In genomic region chr19:14300281-14300680, GRCh38 we compare ENCODE assay signal across 26 cellular contexts.
DNase-seq lines count a peak whose midpoint lies in the region; ATAC-seq, FAIRE-seq and TF ChIP-seq lines count a peak whose summit lies in the region.
"Had no signal": no experiment of that assay in that cellular context is flagged by ENCODE, and none has a peak within 500 bp of the region (broad histone marks: within the 10 kb centered on the region; RNA-seq: fewer than 3 reads in every experiment).

No MANE protein-coding gene starts in this region.

- H3K27me3 Mint-ChIP-seq in CD8-positive, alpha-beta T cell (ENCODE audit: low read depth) = peaks cover 3% of the 10 kb centered on the region
- H3K27me3 Mint-ChIP-seq: activated CD4-positive, alpha-beta T cell treated with anti-CD3 and anti-CD28 coated beads, Interleukin-2, amount 10 ng/mL, durations not matched to agents 24 days and 14 days; T-helper 17 cell had no signal

- CTCF ChIA-PET in GM12878 (lab: Yijun Ruan, JAX) = interaction anchor here (1.0 to 2.7 kb wide), 4 partner anchors 11 to 181 kb away, joined by 3 to 13 read pairs (median 4); partner anchors contain the start of gene ADGRE5
- CTCF ChIA-PET in CD8-positive, alpha-beta T cell (lab: Charles Lee) = interaction anchor here (2.5 kb wide), 1 partner anchor 48 kb away, joined by 9 read pairs; no protein-coding TSS in a partner anchor

- POLR2A ChIA-PET in GM12878 (lab: Charles Lee) = no interaction called here
- POLR2A ChIA-PET in CD8-positive, alpha-beta T cell (lab: Charles Lee) = no interaction called here

- TF ChIP-seq EP300 in GM12878 (IDR thresholded peaks at IDR 0.05; ENCODE audit: borderline replicate concordance in 1 of 2, control insufficient read depth in 1 of 2, low read depth in 2 of 2, low read length in 2 of 2) = no peak

- no peaks in the 10 kb centered on the region for H3K9me3 ChIP-seq in GM12878 (replicated peaks; ENCODE audit: control insufficient read depth, insufficient read depth, low read length)
- H3K9me3 ChIP-seq in CD8-positive, alpha-beta T cell (ENCODE audit: low read length) = no peaks in the 10 kb centered on the region
- H3K9me3 ChIP-seq: BLaER1 treated with 17β-estradiol and CSF1 and Interleukin-3, amounts not matched to agents 10 nM and 100 nM; sigmoid colon; upper lobe of right lung had no signal

- BruUV-seq in GM12878 (replicated peaks; lab: Mats Ljungman, UMichigan) = no TSS peak

- no peak overlapping the region for H3K27ac ChIP-seq in GM12878 (ENCODE audit: control insufficient read depth, insufficient read depth)
- no peak overlapping the region for H3K27ac ChIP-seq in CD8-positive, alpha-beta T cell (ENCODE audit: low read depth, low read length)
- H3K27ac ChIP-seq: BLaER1 treated with 17β-estradiol and CSF1 and Interleukin-3, amounts not matched to agents 10 nM and 100 nM; epithelial cell of prostate; sigmoid colon; SJCRH30; upper lobe of right lung had no signal

- no peak overlapping the region for H3K4me2 ChIP-seq in GM12878 (ENCODE audit: control insufficient read depth, insufficient read depth)
- H3K4me2 ChIP-seq: BLaER1 treated with 17β-estradiol and CSF1 and Interleukin-3, amounts not matched to agents 10 nM and 100 nM had no signal

- no peaks in the 10 kb centered on the region for H3K4me1 Mint-ChIP-seq in CD8-positive, alpha-beta T cell (ENCODE audit: low read depth)
- H3K4me1 Mint-ChIP-seq: activated CD4-positive, alpha-beta T cell treated with anti-CD3 and anti-CD28 coated beads, Interleukin-2, amount 10 ng/mL, durations not matched to agents 24 days and 14 days; activated CD8-positive, alpha-beta memory T cell treated with anti-CD3 and anti-CD28 coated beads, Interleukin-2, amount 10 ng/mL, durations not matched to agents 7 days and 5 days had no signal

- DNase-seq in NCI-H82 (lab: John Stamatoyannopoulos, UW) (peak; percentile 39), NCI-H82 treated with DMSO at 0.1 percent for 48 hours (lab: John Stamatoyannopoulos, UW; ENCODE audit: unreplicated experiment) (no peak), M059J (ENCODE audit: low read depth) (peak; percentile 15), GM12878 (ENCODE audit: low read depth, low spot score) (no peak), NCI-H2107 (lab: John Stamatoyannopoulos, UW) (no peak), T1000 (lab: John Stamatoyannopoulos, UW) (no peak)
- DNase-seq in CD8-positive, alpha-beta T cell = no peak
- DNase-seq: ACHN; activated CD4-positive, alpha-beta T cell treated with anti-CD3 and anti-CD28 coated beads, Interleukin-2, amount 10 ng/mL, durations not matched to agents 24 days and 14 days; activated CD8-positive, alpha-beta memory T cell treated with anti-CD3 and anti-CD28 coated beads, Interleukin-2, amount 10 ng/mL, durations not matched to agents 7 days and 5 days; aorta; central memory CD4-positive, alpha-beta T cell; left ventricle myocardium superior; NCI-H1105; NCI-H2171; sigmoid colon; SJCRH30; stimulated activated CD8-positive, alpha-beta memory T cell treated with anti-CD3 and anti-CD28 coated beads, Interleukin-4, amount 100 ng/mL, for 48 hours; T-helper 17 cell; upper lobe of right lung had no signal

- 54% methylated on average over 7 of the region's 7 CpGs for WGBS in GM12878 (ENCODE audit: insufficient coverage, insufficient replicate concordance, low lambda C conversion rate, missing lambda C conversion rate)

- no peaks in the 10 kb centered on the region for H3K36me3 ChIP-seq in GM12878 (ENCODE audit: control insufficient read depth in 2 of 2, insufficient read depth in 2 of 2, low read length in 1 of 2)
- no peaks in the 10 kb centered on the region for H3K36me3 ChIP-seq in CD8-positive, alpha-beta T cell (ENCODE audit: insufficient read depth, low read length)
- H3K36me3 ChIP-seq: BLaER1 treated with 17β-estradiol and CSF1 and Interleukin-3, amounts not matched to agents 10 nM and 100 nM; sigmoid colon; SJCRH30; upper lobe of right lung had no signal

- no peaks in the 10 kb centered on the region for H4K20me1 ChIP-seq in GM12878 (ENCODE audit: control insufficient read depth, insufficient read depth)
- H4K20me1 ChIP-seq: BLaER1 treated with 17β-estradiol and CSF1 and Interleukin-3, amounts not matched to agents 10 nM and 100 nM had no signal

- no peaks in the 10 kb centered on the region for H3K9me3 Mint-ChIP-seq in CD8-positive, alpha-beta T cell
- H3K9me3 Mint-ChIP-seq: activated CD4-positive, alpha-beta T cell treated with anti-CD3 and anti-CD28 coated beads, Interleukin-2, amount 10 ng/mL, durations not matched to agents 24 days and 14 days; activated naive CD4-positive, alpha-beta T cell treated with anti-CD3 and anti-CD28 coated beads, Interleukin-2, amount 50 U/mL, for 72 hours had no signal

- no peak overlapping the region for H3K27ac Mint-ChIP-seq in CD8-positive, alpha-beta T cell
- H3K27ac Mint-ChIP-seq: activated CD4-positive, alpha-beta T cell treated with anti-CD3 and anti-CD28 coated beads, Interleukin-2, amount 10 ng/mL, durations not matched to agents 24 days and 14 days; activated CD8-positive, alpha-beta memory T cell treated with anti-CD3 and anti-CD28 coated beads, Interleukin-2, amount 10 ng/mL, durations not matched to agents 7 days and 5 days; activated naive CD4-positive, alpha-beta T cell treated with anti-CD3 and anti-CD28 coated beads, Interleukin-2, amount 50 U/mL, for 72 hours; T-helper 17 cell had no signal

- RAD21 ChIA-PET in GM12878 (lab: Charles Lee; ENCODE audit: unreplicated experiment) = interaction anchor here (1.0 to 1.6 kb wide), 2 partner anchors 11 to 19 kb away, joined by 3 to 4 read pairs; no protein-coding TSS in a partner anchor

- H3K27me3 ChIP-seq in GM12878 (replicated peaks in 1 of 2; ENCODE audit: control insufficient read depth in 2 of 2, insufficient read depth in 2 of 2, low read length in 1 of 2) = no peaks in the 10 kb centered on the region
- H3K27me3 ChIP-seq in CD8-positive, alpha-beta T cell (ENCODE audit: insufficient read depth, low read length) = no peaks in the 10 kb centered on the region
- H3K27me3 ChIP-seq: sigmoid colon, SJCRH30, upper lobe of right lung had no signal

- H3K9ac ChIP-seq in GM12878 (ENCODE audit: control insufficient read depth, insufficient read depth, low read length) = no peak overlapping the region
- H3K9ac ChIP-seq: BLaER1 treated with 17β-estradiol and CSF1 and Interleukin-3, amounts not matched to agents 10 nM and 100 nM had no signal

- TF ChIP-seq CTCF in GM12878 (IDR thresholded peaks at IDR 0.05 in 2 of 3, conservative IDR thresholded peaks at IDR 0.05 in 1 of 3; ENCODE audit: control insufficient read depth in 2 of 3, extremely low read depth in 1 of 3, insufficient read depth in 1 of 3, low read depth in 3 of 3, low read length in 3 of 3) = no peak
- TF ChIP-seq CTCF in CD8-positive, alpha-beta T cell (IDR thresholded peaks at IDR 0.05) = no peak

- TF ChIP-seq POLR2A in GM12878 (IDR thresholded peaks at IDR 0.05; ENCODE audit: low read depth, low read length) = no peak

- H2AFZ ChIP-seq in GM12878 (ENCODE audit: control insufficient read depth, low read depth, low read length) = no peak overlapping the region

- H3K4me3 ChIP-seq in GM12878 = no peak overlapping the region
- H3K4me3 ChIP-seq in CD8-positive, alpha-beta T cell (ENCODE audit: low read depth, low read length) = no peak overlapping the region
- H3K4me3 ChIP-seq: BLaER1 treated with 17β-estradiol and CSF1 and Interleukin-3, amounts not matched to agents 10 nM and 100 nM; sigmoid colon; SJCRH30; upper lobe of right lung had no signal

- SMC1A ChIA-PET in GM12878 (lab: Charles Lee; ENCODE audit: uncharacterized antibody, unreplicated experiment) = interaction anchor here (0.6 to 0.7 kb wide), 2 partner anchors 16 to 51 kb away, joined by 3 to 4 read pairs; no protein-coding TSS in a partner anchor

- no peaks in the 10 kb centered on the region for H3K36me3 Mint-ChIP-seq in CD8-positive, alpha-beta T cell
- H3K36me3 Mint-ChIP-seq: activated CD8-positive, alpha-beta memory T cell treated with anti-CD3 and anti-CD28 coated beads, Interleukin-2, amount 10 ng/mL, durations not matched to agents 7 days and 5 days; activated naive CD4-positive, alpha-beta T cell treated with anti-CD3 and anti-CD28 coated beads, Interleukin-2, amount 50 U/mL, for 72 hours had no signal

- H3K79me2 ChIP-seq in GM12878 (ENCODE audit: control insufficient read depth, insufficient read depth, low read length) = no peaks in the 10 kb centered on the region

- intact Hi-C loops in GM12878 (cut with micrococcal nuclease; ENCODE audit: unreplicated experiment) = no loop called here
- intact Hi-C loops in CD8-positive, alpha-beta T cell (cut with DNase I, micrococcal nuclease) = no loop called here

- H3K4me1 ChIP-seq in GM12878 (ENCODE audit: control insufficient read depth, insufficient read depth, low read length) = peaks cover 17% of the 10 kb centered on the region
- no peaks in the 10 kb centered on the region for H3K4me1 ChIP-seq in CD8-positive, alpha-beta T cell (ENCODE audit: insufficient read depth, low read length)
- H3K4me1 ChIP-seq: sigmoid colon, SJCRH30, upper lobe of right lung had no signal

- TF ChIP-seq RAD21 in GM12878 (IDR thresholded peaks at IDR 0.05; ENCODE audit: insufficient read depth, low read depth, low read length) = no peak

- ATAC-seq in GM12878 (no peak), GM21717 (IDR thresholded peaks at IDR 0.05; ENCODE audit: unreplicated experiment) (no peak)
- ATAC-seq in CD8-positive, alpha-beta T cell = no peak
- ATAC-seq: activated CD8-positive, alpha-beta memory T cell treated with anti-CD3 and anti-CD28 coated beads, Interleukin-2, amount 10 ng/mL, durations not matched to agents 7 days and 5 days; activated naive CD4-positive, alpha-beta T cell treated with anti-CD3 and anti-CD28 coated beads, Interleukin-2, amount 50 U/mL, for 72 hours; left ventricle myocardium superior; Panc1; T-helper 17 cell; upper lobe of right lung had no signal

- no peak overlapping the region for H3K4me3 Mint-ChIP-seq in CD8-positive, alpha-beta T cell
- H3K4me3 Mint-ChIP-seq: activated CD4-positive, alpha-beta T cell treated with anti-CD3 and anti-CD28 coated beads, Interleukin-2, amount 10 ng/mL, durations not matched to agents 24 days and 14 days; activated CD8-positive, alpha-beta memory T cell treated with anti-CD3 and anti-CD28 coated beads, Interleukin-2, amount 10 ng/mL, durations not matched to agents 7 days and 5 days; T-helper 17 cell had no signal

- in situ Hi-C loops in GM12878 (cut with MboI) = no loop called here

- FAIRE-seq in GM12878 (lab: Jason Lieb, UNC) = no peak
- FAIRE-seq: GM12891 had no signal

TF ChIP-seq in GM12878, 131 proteins besides CTCF, POLR2A, EP300 and RAD21 (continues in another document):
- peak; percentile 62; the same call in 1 of the 2 replicates for TF ChIP-seq BMI1 (IDR thresholded peaks at IDR 0.05; ENCODE audit: borderline replicate concordance)
- TF ChIP-seq IRF4 (IDR thresholded peaks at IDR 0.05; ENCODE audit: low read depth, low read length) = no peak
- no peak for TF ChIP-seq CHD4 (IDR thresholded peaks at IDR 0.05)

Comparison
In these comparisons a context has a peak if more than half of its experiments do, and no peak if none do; other contexts are left out.
1. DNase-seq: peak in NCI-H82 (single experiment) and M059J (single experiment); none in NCI-H82 treated with DMSO at 0.1 percent for 48 hours (single experiment), GM12878 (single experiment), CD8-positive, alpha-beta T cell (0 of 7), NCI-H2107 (single experiment) and T1000 (single experiment).